Comparison of ENCODE assay signal across 18 cellular contexts in the genomic region with DNA sequence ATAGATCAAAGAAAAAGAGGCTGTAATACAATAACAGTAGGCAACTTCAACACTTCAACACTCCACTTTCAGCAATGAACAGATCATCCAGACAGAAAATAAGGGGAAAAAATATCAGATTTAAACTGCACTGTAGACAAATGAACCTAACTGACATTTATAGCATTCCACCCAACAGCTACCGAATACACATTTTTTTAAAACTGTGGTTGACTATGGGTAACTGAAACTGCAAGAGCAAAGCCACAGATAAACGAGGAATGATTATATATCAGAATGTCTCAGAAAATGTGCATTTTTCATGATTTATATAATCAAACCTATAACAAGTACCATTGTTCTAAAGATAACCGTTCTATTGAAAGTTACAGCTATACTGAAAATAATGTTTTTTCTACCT.
DNase-seq lines count a peak whose midpoint lies in the region; ATAC-seq and TF ChIP-seq lines count a peak whose summit lies in the region.
"Had no signal": no experiment of that assay in that cellular context is flagged by ENCODE, and none has a peak within 500 bp of the region (broad histone marks: within the 10 kb centered on the region; RNA-seq: fewer than 3 reads in every experiment).

No MANE protein-coding gene starts in this region.

- no peak for DNase-seq in activated CD4-positive, alpha-beta memory T cell treated with anti-CD3 and anti-CD28 coated beads, Interleukin-2, amount 10 ng/mL, durations not matched to agents 7 days and 5 days
- no peak for DNase-seq in activated CD4-positive, alpha-beta memory T cell treated with anti-CD3 and anti-CD28 coated beads for 36 hours
- no peak for DNase-seq in CD4-positive, alpha-beta T cell
- DNase-seq in MM.1S = peak; percentile 72
- no peak for DNase-seq in central memory CD8-positive, alpha-beta T cell (ENCODE audit: low spot score in 2 of 2)
- DNase-seq in SK-N-DZ (ENCODE audit: low spot score) = no peak
- no peak for DNase-seq in stimulated activated naive CD4-positive, alpha-beta T cell treated with Interleukin-2 at 50 U/mL for 16 hours (lab: John Stamatoyannopoulos, UW)
- DNase-seq: BE2C; DMS79 treated with DMSO at 0.1 percent for 48 hours; GOT3; NCI-H1105 treated with DMSO at 0.1 percent for 48 hours; NCI-H1694; NCI-H2081 treated with DMSO at 0.1 percent for 48 hours; NCI-H446 treated with DMSO at 0.1 percent for 48 hours; NCI-H69; NK-92 treated with Interleukin-12 subunit alpha and Interleukin-12 subunit beta, amount 100 ng/mL, for 24 hours; SHP77 treated with DMSO at 0.1 percent for 48 hours had no signal

- ATAC-seq in CD4-positive, alpha-beta T cell (ENCODE audit: poor library complexity) = no peak
- no peak for ATAC-seq in central memory CD8-positive, alpha-beta T cell (replicated peaks; ENCODE audit: extremely low read depth, poor library complexity, severe bottlenecking)
- ATAC-seq: HCT116 had no signal

- H3K27me3 Mint-ChIP-seq in activated CD4-positive, alpha-beta memory T cell treated with anti-CD3 and anti-CD28 coated beads, Interleukin-2, amount 10 ng/mL, durations not matched to agents 7 days and 5 days = no peaks in the 10 kb centered on the region
- H3K27me3 Mint-ChIP-seq in activated CD4-positive, alpha-beta memory T cell treated with anti-CD3 and anti-CD28 coated beads for 36 hours = no peaks in the 10 kb centered on the region
- no peaks in the 10 kb centered on the region for H3K27me3 Mint-ChIP-seq in CD4-positive, alpha-beta T cell
- no peaks in the 10 kb centered on the region for H3K27me3 Mint-ChIP-seq in central memory CD8-positive, alpha-beta T cell

- no peaks in the 10 kb centered on the region for H3K27me3 ChIP-seq in CD4-positive, alpha-beta T cell (ENCODE audit: control insufficient read depth, insufficient read depth, low read length)
- H3K27me3 ChIP-seq in MM.1S (replicated peaks; ENCODE audit: insufficient read depth, low read length) = no peaks in the 10 kb centered on the region
- H3K27me3 ChIP-seq: BE2C had no signal

- H3K4me3 ChIP-seq in MM.1S (ENCODE audit: low read length) = peak overlapping the region; percentile 27

- H3F3A ChIP-seq in MM.1S (ENCODE audit: insufficient read depth, low read length) = 0 out of 2 replicates have a peak, but pooled peaks cover 6% of the 10 kb centered on the region

- peak overlapping the region; percentile 65 for H3K4me2 ChIP-seq in MM.1S (ENCODE audit: low read depth, low read length)

- H3K36me3 Mint-ChIP-seq in activated CD4-positive, alpha-beta memory T cell treated with anti-CD3 and anti-CD28 coated beads, Interleukin-2, amount 10 ng/mL, durations not matched to agents 7 days and 5 days (ENCODE audit: low read depth) = peaks cover 16% of the 10 kb centered on the region
- peaks cover 17% of the 10 kb centered on the region for H3K36me3 Mint-ChIP-seq in activated CD4-positive, alpha-beta memory T cell treated with anti-CD3 and anti-CD28 coated beads for 36 hours
- H3K36me3 Mint-ChIP-seq in CD4-positive, alpha-beta T cell (ENCODE audit: low read depth) = peaks cover 17% of the 10 kb centered on the region
- no peaks in the 10 kb centered on the region for H3K36me3 Mint-ChIP-seq in central memory CD8-positive, alpha-beta T cell (ENCODE audit: insufficient read depth)

- CTCF ChIA-PET in activated CD4-positive, alpha-beta memory T cell treated with anti-CD3 and anti-CD28 coated beads, Interleukin-2, amount 10 ng/mL, durations not matched to agents 7 days and 5 days (lab: Charles Lee) = no interaction called here
- CTCF ChIA-PET in activated CD4-positive, alpha-beta memory T cell treated with anti-CD3 and anti-CD28 coated beads for 36 hours (lab: Charles Lee) = no interaction called here
- CTCF ChIA-PET in CD4-positive, alpha-beta T cell (lab: Charles Lee) = no interaction called here

- no peaks in the 10 kb centered on the region for H4K20me1 ChIP-seq in MM.1S (ENCODE audit: insufficient read depth, low read length)

- H3K4me1 Mint-ChIP-seq in activated CD4-positive, alpha-beta memory T cell treated with anti-CD3 and anti-CD28 coated beads, Interleukin-2, amount 10 ng/mL, durations not matched to agents 7 days and 5 days = peaks cover 9% of the 10 kb centered on the region
- peaks cover 10% of the 10 kb centered on the region for H3K4me1 Mint-ChIP-seq in activated CD4-positive, alpha-beta memory T cell treated with anti-CD3 and anti-CD28 coated beads for 36 hours (ENCODE audit: low read depth)
- H3K4me1 Mint-ChIP-seq in CD4-positive, alpha-beta T cell (ENCODE audit: low read depth) = peaks cover 17% of the 10 kb centered on the region
- H3K4me1 Mint-ChIP-seq in central memory CD8-positive, alpha-beta T cell = peaks cover 18% of the 10 kb centered on the region

- POLR2A ChIA-PET in activated CD4-positive, alpha-beta memory T cell treated with anti-CD3 and anti-CD28 coated beads, Interleukin-2, amount 10 ng/mL, durations not matched to agents 7 days and 5 days (lab: Charles Lee) = no interaction called here
- POLR2A ChIA-PET in activated CD4-positive, alpha-beta memory T cell treated with anti-CD3 and anti-CD28 coated beads for 36 hours (lab: Charles Lee) = no interaction called here
- POLR2A ChIA-PET in CD4-positive, alpha-beta T cell (lab: Charles Lee) = no interaction called here

- H3K9ac ChIP-seq in MM.1S (ENCODE audit: low read length) = no peak overlapping the region

- H3K27ac Mint-ChIP-seq in activated CD4-positive, alpha-beta memory T cell treated with anti-CD3 and anti-CD28 coated beads, Interleukin-2, amount 10 ng/mL, durations not matched to agents 7 days and 5 days = no peak overlapping the region
- H3K27ac Mint-ChIP-seq in activated CD4-positive, alpha-beta memory T cell treated with anti-CD3 and anti-CD28 coated beads for 36 hours = no peak overlapping the region
- H3K27ac Mint-ChIP-seq in CD4-positive, alpha-beta T cell = no peak overlapping the region
- H3K27ac Mint-ChIP-seq in central memory CD8-positive, alpha-beta T cell (ENCODE audit: low read depth) = peak overlapping the region; percentile 58

- H3K36me3 ChIP-seq in MM.1S (replicated peaks; ENCODE audit: insufficient read depth, low read length) = no peaks in the 10 kb centered on the region; the same call in 1 of the 2 replicates
- H3K36me3 ChIP-seq: BE2C had no signal

- peaks cover 39% of the 10 kb centered on the region for H3K4me1 ChIP-seq in MM.1S (ENCODE audit: low read length)
- H3K4me1 ChIP-seq: BE2C had no signal

- peak overlapping the region; percentile 6 for H3K4me3 Mint-ChIP-seq in activated CD4-positive, alpha-beta memory T cell treated with anti-CD3 and anti-CD28 coated beads, Interleukin-2, amount 10 ng/mL, durations not matched to agents 7 days and 5 days
- no peak overlapping the region for H3K4me3 Mint-ChIP-seq in activated CD4-positive, alpha-beta memory T cell treated with anti-CD3 and anti-CD28 coated beads for 36 hours
- peak overlapping the region; percentile 16 for H3K4me3 Mint-ChIP-seq in CD4-positive, alpha-beta T cell
- peak overlapping the region; percentile 47 for H3K4me3 Mint-ChIP-seq in central memory CD8-positive, alpha-beta T cell

- H3K27ac ChIP-seq in CD4-positive, alpha-beta T cell (ENCODE audit: low read depth, low read length) = no peak overlapping the region
- peak overlapping the region; percentile 48; the same call in 1 of the 2 replicates for H3K27ac ChIP-seq in MM.1S (ENCODE audit: low read length)

- no peaks in the 10 kb centered on the region for H3K79me2 ChIP-seq in MM.1S (ENCODE audit: low read length)

- no peak for TF ChIP-seq CTCF in CD4-positive, alpha-beta T cell (IDR thresholded peaks at IDR 0.05)
- no peak for TF ChIP-seq CTCF in MM.1S (IDR thresholded peaks at IDR 0.05; ENCODE audit: low read length)

- H3K9me3 ChIP-seq in CD4-positive, alpha-beta T cell (ENCODE audit: control insufficient read depth, low read length) = peaks cover 27% of the 10 kb centered on the region
- no peaks in the 10 kb centered on the region for H3K9me3 ChIP-seq in MM.1S (replicated peaks; ENCODE audit: insufficient read depth, low read length)
- H3K9me3 ChIP-seq: BE2C had no signal

- intact Hi-C loops in activated CD4-positive, alpha-beta memory T cell treated with anti-CD3 and anti-CD28 coated beads for 36 hours (cut with micrococcal nuclease) = loop anchor here (1.0 to 5.0 kb wide), 2 partner anchors 45 to 220 kb away; no protein-coding TSS in a partner anchor
- intact Hi-C loops in CD4-positive, alpha-beta T cell (cut with DNase I, micrococcal nuclease) = no loop called here

- peak overlapping the region; percentile 18; the same call in 1 of the 2 replicates for H2AFZ ChIP-seq in MM.1S (ENCODE audit: low read length)

- H3K9me2 ChIP-seq in MM.1S (replicated peaks; ENCODE audit: insufficient read depth, low read length) = no peaks in the 10 kb centered on the region

- H3K9me3 Mint-ChIP-seq in activated CD4-positive, alpha-beta memory T cell treated with anti-CD3 and anti-CD28 coated beads, Interleukin-2, amount 10 ng/mL, durations not matched to agents 7 days and 5 days = peaks cover 22% of the 10 kb centered on the region
- H3K9me3 Mint-ChIP-seq in activated CD4-positive, alpha-beta memory T cell treated with anti-CD3 and anti-CD28 coated beads for 36 hours = peaks cover 32% of the 10 kb centered on the region
- H3K9me3 Mint-ChIP-seq in CD4-positive, alpha-beta T cell = peaks cover 20% of the 10 kb centered on the region
- H3K9me3 Mint-ChIP-seq in central memory CD8-positive, alpha-beta T cell = peaks cover 12% of the 10 kb centered on the region
